ENCODE assay signal across 2 cellular contexts in the genomic region with DNA sequence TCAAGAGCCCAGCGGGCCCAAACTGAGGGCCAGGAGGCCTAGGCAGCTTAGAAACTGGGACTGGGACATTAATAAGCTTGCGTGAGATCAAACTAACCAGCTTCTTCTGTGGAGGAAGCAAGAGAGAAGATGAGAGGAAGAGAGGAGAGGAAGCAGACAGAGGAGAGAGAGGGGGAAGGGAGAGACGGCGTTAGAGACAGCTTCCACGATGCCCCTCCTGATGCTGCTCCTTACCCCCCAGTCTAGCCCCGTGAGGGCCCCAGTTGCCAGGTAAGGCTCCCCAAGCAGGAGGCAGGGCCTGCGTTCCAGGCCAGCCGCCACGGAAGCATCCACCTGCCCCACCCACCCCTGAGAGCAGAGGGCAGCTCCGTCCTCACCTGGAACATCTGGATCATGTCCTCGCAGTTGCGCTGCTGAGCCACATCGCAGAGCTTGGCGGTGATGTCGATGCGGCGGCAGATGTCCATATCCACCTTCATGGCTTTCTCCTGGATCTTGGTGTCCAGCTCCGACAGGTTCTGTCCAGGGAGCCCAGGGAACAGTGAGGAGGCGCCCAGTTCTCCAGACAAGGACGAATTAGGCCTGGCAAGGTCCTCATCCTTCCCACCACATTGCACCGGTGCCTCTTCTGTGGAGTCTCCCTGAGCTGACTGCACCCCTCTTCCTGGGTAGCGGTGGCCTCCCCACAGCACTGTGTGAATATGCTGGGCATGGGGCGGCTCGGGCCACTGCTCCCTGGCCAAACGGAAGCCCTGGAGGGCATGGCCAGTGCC.
TF ChIP-seq lines count a peak whose summit lies in the region.

No MANE protein-coding gene starts in this region.

TF ChIP-seq in IMR-90, 13 proteins besides CTCF, POLR2A, EP300 and RAD21:
- TF ChIP-seq SMC3 (IDR thresholded peaks at IDR 0.05; ENCODE audit: low read depth, low read length): no peak
- TF ChIP-seq, protein P1, sequence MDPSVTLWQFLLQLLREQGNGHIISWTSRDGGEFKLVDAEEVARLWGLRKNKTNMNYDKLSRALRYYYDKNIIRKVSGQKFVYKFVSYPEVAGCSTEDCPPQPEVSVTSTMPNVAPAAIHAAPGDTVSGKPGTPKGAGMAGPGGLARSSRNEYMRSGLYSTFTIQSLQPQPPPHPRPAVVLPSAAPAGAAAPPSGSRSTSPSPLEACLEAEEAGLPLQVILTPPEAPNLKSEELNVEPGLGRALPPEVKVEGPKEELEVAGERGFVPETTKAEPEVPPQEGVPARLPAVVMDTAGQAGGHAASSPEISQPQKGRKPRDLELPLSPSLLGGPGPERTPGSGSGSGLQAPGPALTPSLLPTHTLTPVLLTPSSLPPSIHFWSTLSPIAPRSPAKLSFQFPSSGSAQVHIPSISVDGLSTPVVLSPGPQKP (IDR thresholded peaks at IDR 0.05; ENCODE audit: borderline replicate concordance, low read depth, low read length): no peak
- TF ChIP-seq BHLHE40 (IDR thresholded peaks at IDR 0.05; ENCODE audit: low read depth, low read length): no peak
- no peak for TF ChIP-seq FOS (IDR thresholded peaks at IDR 0.05; ENCODE audit: low read depth, low read length)
- TF ChIP-seq MAFK (IDR thresholded peaks at IDR 0.05; ENCODE audit: low read depth, low read length): no peak
- TF ChIP-seq CHD1 (IDR thresholded peaks at IDR 0.05; ENCODE audit: low read depth, low read length): no peak
- TF ChIP-seq CEBPB (IDR thresholded peaks at IDR 0.05; ENCODE audit: low read depth, low read length): no peak
- TF ChIP-seq MAZ (IDR thresholded peaks at IDR 0.05; ENCODE audit: borderline replicate concordance, low read depth, low read length): no peak
- no peak for TF ChIP-seq RCOR1 (IDR thresholded peaks at IDR 0.05; ENCODE audit: insufficient replicate concordance, low read length)
- TF ChIP-seq RFX5 (IDR thresholded peaks at IDR 0.05; ENCODE audit: low read depth, low read length): no peak
- TF ChIP-seq MXI1 (IDR thresholded peaks at IDR 0.05; ENCODE audit: borderline replicate concordance, low read depth, low read length): no peak
- TF ChIP-seq, protein P2, sequence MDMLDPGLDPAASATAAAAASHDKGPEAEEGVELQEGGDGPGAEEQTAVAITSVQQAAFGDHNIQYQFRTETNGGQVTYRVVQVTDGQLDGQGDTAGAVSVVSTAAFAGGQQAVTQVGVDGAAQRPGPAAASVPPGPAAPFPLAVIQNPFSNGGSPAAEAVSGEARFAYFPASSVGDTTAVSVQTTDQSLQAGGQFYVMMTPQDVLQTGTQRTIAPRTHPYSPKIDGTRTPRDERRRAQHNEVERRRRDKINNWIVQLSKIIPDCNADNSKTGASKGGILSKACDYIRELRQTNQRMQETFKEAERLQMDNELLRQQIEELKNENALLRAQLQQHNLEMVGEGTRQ (IDR thresholded peaks at IDR 0.05; ENCODE audit: low read depth, low read length): no peak
- no peak for TF ChIP-seq NFE2L2 (IDR thresholded peaks at IDR 0.05; ENCODE audit: low read depth, low read length)

TF ChIP-seq in HEK293T, 16 proteins besides CTCF, POLR2A, EP300 and RAD21:
- TF ChIP-seq BHLHE40 (IDR thresholded peaks at IDR 0.05; ENCODE audit: borderline replicate concordance) (no peak), ZNF384 (IDR thresholded peaks at IDR 0.05) (no peak), HDGF (IDR thresholded peaks at IDR 0.05; ENCODE audit: borderline replicate concordance) (no peak), TARDBP (IDR thresholded peaks at IDR 0.05) (no peak), NFRKB (IDR thresholded peaks at IDR 0.05) (no peak), FOXM1 (IDR thresholded peaks at IDR 0.05; ENCODE audit: borderline replicate concordance) (no peak), CTBP1 (IDR thresholded peaks at IDR 0.05; ENCODE audit: borderline replicate concordance) (no peak), ARNT (IDR thresholded peaks at IDR 0.05) (no peak), FOXK2 (IDR thresholded peaks at IDR 0.05) (no peak), LEF1 (IDR thresholded peaks at IDR 0.05; ENCODE audit: borderline replicate concordance) (no peak), ELF4 (IDR thresholded peaks at IDR 0.05) (no peak), L3MBTL2 (conservative IDR thresholded peaks at IDR 0.05) (no peak)
- TF ChIP-seq, protein P3, sequence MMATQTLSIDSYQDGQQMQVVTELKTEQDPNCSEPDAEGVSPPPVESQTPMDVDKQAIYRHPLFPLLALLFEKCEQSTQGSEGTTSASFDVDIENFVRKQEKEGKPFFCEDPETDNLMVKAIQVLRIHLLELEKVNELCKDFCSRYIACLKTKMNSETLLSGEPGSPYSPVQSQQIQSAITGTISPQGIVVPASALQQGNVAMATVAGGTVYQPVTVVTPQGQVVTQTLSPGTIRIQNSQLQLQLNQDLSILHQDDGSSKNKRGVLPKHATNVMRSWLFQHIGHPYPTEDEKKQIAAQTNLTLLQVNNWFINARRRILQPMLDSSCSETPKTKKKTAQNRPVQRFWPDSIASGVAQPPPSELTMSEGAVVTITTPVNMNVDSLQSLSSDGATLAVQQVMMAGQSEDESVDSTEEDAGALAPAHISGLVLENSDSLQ (IDR thresholded peaks at IDR 0.05): no peak
TF ChIP-seq in HEK293T: peak in this region for 0.
